ENCODE assay signal across 1 cellular context in the genomic region with DNA sequence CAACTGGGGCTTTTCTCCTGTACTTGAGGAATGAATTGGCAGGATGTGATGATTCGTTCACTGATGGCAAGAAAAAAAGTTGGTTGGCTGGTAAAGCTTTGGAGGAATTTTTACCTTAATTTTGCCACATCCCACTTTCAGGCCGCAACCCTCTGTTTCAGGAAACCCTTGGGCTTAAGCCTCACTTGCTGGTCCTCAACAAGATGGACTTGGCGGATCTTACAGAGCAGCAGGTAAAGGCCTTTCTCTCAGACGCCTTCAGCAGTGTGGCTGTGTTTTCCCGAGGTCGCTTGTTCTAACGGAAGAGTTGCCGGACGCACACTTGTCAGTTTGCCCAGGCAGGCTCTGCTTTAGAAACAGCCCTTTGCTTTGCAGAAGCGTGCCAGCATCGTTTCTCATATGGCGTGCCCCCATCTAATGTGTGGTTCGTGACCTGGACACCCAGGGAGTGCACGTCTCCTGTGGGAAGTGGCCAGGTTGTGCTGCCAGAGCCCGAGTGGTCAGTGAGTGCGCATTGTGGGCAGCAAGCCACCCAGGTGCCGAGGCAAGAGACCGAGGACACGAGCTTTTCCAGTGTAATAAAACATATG.
TF ChIP-seq lines count a peak whose summit lies in the region.

No MANE protein-coding gene starts in this region.

TF ChIP-seq in WTC11, 78 proteins besides CTCF, POLR2A, EP300 and RAD21 (continued from another document):
- no peak for TF ChIP-seq FOXP1 (CRISPR knock-in tag; IDR thresholded peaks at IDR 0.05; ENCODE audit: borderline replicate concordance)
- TF ChIP-seq TCF7 (CRISPR knock-in tag; IDR thresholded peaks at IDR 0.05; ENCODE audit: low read depth): no peak
- TF ChIP-seq, protein P1, sequence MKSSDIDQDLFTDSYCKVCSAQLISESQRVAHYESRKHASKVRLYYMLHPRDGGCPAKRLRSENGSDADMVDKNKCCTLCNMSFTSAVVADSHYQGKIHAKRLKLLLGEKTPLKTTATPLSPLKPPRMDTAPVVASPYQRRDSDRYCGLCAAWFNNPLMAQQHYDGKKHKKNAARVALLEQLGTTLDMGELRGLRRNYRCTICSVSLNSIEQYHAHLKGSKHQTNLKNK (CRISPR knock-in tag; IDR thresholded peaks at IDR 0.05): no peak
- TF ChIP-seq KAT7 (CRISPR knock-in tag; IDR thresholded peaks at IDR 0.05; ENCODE audit: borderline replicate concordance): no peak
- TF ChIP-seq, protein P2, sequence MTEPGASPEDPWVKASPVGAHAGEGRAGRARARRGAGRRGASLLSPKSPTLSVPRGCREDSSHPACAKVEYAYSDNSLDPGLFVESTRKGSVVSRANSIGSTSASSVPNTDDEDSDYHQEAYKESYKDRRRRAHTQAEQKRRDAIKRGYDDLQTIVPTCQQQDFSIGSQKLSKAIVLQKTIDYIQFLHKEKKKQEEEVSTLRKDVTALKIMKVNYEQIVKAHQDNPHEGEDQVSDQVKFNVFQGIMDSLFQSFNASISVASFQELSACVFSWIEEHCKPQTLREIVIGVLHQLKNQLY (CRISPR knock-in tag; IDR thresholded peaks at IDR 0.05): no peak
